In the genomic region with DNA sequence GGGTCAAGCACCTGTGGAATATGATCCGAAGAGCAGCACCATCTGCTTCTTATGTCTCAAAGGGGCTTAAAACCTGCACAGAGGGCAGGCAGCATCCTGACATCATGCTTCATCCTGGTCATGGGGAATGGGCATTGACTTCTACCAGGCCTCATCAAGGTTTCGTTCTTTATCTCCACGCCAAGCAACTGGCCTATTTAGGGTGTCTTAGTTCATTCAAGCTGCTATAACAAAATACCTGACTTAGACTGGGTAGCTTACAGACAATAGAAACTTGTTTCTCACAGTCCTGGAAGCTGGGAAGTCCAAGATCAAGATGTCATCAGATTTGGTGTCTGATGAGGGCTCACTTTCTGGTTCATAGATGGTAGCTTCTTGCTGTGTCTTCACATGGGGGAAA, we compare ENCODE assay signal across 8 cellular contexts.
"Had no signal": no experiment of that assay in that cellular context is flagged by ENCODE, and none has a peak within 500 bp of the region (broad histone marks: within the 10 kb centered on the region; RNA-seq: fewer than 3 reads in every experiment).

No MANE protein-coding gene starts in this region.

- H3K4me3 ChIP-seq: GM12878 had no signal

- ATAC-seq: GM12878 had no signal

- FAIRE-seq: G401.6, GM12878, GM12891, GM12892, GM18507, GM19239 had no signal

- DNase-seq: GDM1, GF-D8 had no signal
